10 cellular contexts compared by ENCODE assay signal in the genomic region with DNA sequence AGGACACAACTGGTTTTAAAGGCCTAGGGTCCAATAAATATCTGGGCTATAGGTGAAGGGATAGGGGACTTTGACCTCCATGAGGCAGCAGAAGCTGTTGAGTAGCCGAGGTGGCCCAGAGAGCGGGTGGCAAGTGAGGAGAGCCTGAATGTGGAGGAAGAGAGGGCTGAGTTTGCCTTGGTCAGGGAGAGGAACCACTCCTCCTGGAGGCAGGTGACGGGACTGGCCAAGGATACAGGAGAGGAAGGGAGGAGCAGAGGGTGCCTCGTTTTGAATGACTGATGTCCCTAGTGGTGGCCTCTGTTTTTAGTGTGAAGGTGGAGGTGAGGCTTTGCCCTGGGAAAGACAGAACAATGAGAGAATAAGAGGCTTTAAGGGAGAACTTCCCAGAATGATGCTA. TPM values are rescaled to one million over a fixed set of nuclear protein-coding genes. Genes with fewer than 3 reads are reported as not detected.
DNase-seq lines count a peak whose midpoint lies in the region; ATAC-seq and TF ChIP-seq lines count a peak whose summit lies in the region.
"Had no signal": no experiment of that assay in that cellular context is flagged by ENCODE, and none has a peak within 500 bp of the region (broad histone marks: within the 10 kb centered on the region; RNA-seq: fewer than 3 reads in every experiment).

No MANE protein-coding gene starts in this region.

- intact Hi-C loops in left cardiac atrium (cut with DNase I), result no loop called here

- in situ Hi-C loops in astrocyte of the spinal cord (cut with HindIII; ENCODE audit: low sequenced_read_pairs), result no loop called here

- H3K27me3 ChIP-seq in kidney epithelial cell (ENCODE audit: control insufficient read depth, insufficient read depth, low read length), result no peaks in the 10 kb centered on the region

- H3K36me3 ChIP-seq in kidney epithelial cell (ENCODE audit: control insufficient read depth, insufficient read depth, low read length), result no peaks in the 10 kb centered on the region

- TF ChIP-seq CTCF in astrocyte of the spinal cord (IDR thresholded peaks at IDR 0.05; ENCODE audit: low read depth, low read length) (peak; percentile 2), kidney epithelial cell (IDR thresholded peaks at IDR 0.05; ENCODE audit: insufficient read depth, low read length, poor library complexity, severe bottlenecking) (peak; percentile 14)

- DNase-seq in ELR (ENCODE audit: low read depth) (peak; percentile 43), HPDE6-E6E7 (ENCODE audit: extremely low spot score) (peak; percentile 79), astrocyte of the spinal cord (ENCODE audit: low read depth, low spot score) (no peak), kidney epithelial cell (ENCODE audit: low read depth) (no peak), NOMO-1 treated with DMSO at 0.1 percent for 48 hours (lab: John Stamatoyannopoulos, UW; ENCODE audit: unreplicated experiment) (no peak), left cardiac atrium (no peak), SKM-1 treated with dmso at 0.1 percent for 144 hours (lab: John Stamatoyannopoulos, UW; ENCODE audit: unreplicated experiment) (no peak)
- DNase-seq: activated naive CD4-positive, alpha-beta T cell; NCI-H2227 treated with DMSO at 0.1 percent for 48 hours had no signal

- H3K4me3 ChIP-seq in astrocyte of the spinal cord (ENCODE audit: low read depth, low read length) (no peak overlapping the region), kidney epithelial cell (ENCODE audit: low read depth, low read length) (no peak overlapping the region)
- H3K4me3 ChIP-seq: lung had no signal

- ATAC-seq in left cardiac atrium, result no peak

RNA-seq across cellular contexts. Expression of a gene that starts 19.1 kb away (rescaled TPM):
- total RNA-seq in kidney epithelial cell (30.1 and 32.9 TPM in 2 replicates), left cardiac atrium (10 to 100 TPM; 14.1 to 17.7 TPM)

Comparison
In these comparisons a context has a peak if more than half of its experiments do, and no peak if none do; other contexts are left out.
1. DNase-seq: peak in ELR (single experiment) and HPDE6-E6E7 (single experiment); none in astrocyte of the spinal cord (single experiment), kidney epithelial cell (single experiment), NOMO-1 treated with DMSO at 0.1 percent for 48 hours (single experiment), left cardiac atrium (single experiment) and SKM-1 treated with dmso at 0.1 percent for 144 hours (single experiment).